In the genomic region with DNA sequence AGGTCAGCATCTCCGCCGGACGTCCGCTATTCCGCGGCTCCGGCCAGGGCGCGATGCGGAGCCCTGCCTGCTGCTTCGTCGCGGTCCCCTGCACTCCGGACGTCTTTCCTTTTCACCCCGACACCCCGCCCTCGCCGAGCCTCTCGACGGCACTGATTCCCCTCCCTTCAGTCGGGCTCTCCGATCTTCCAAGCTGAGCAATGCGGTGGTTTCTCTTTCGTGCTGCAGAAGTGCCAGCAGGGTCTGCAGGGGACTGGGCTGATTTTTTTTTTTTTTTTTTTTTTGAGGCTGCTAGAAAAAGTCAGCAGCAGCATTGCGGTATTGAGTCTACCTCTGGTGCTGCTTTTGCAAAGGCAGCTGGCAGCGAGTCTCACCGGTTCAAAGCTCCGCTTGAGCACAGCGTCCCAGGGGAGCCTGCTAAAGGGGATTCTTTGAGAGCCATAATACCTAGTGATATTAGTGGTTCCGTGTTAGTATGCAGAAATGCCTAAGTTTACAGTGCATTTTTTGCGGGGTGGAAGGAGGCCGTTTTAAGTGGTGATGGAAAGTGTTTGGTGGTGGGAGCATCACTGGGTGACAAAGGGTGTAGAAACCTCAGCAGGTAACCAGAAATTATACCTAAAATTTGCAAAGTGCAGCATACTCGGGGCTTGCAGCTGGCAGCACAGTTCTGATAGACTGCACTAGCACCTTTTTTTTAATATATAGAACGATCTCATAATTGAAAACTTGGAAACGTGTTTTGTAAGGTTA, we compare ENCODE assay signal across 1 cellular context.
A peak's percentile ranks its signal among the peaks of the same experiment; 100 is the strongest.
TF ChIP-seq lines count a peak whose summit lies in the region.

No MANE protein-coding gene starts in this region.

TF ChIP-seq in GM12878, 131 proteins besides CTCF, POLR2A, EP300 and RAD21 (continued from another document):
- TF ChIP-seq, protein P1, sequence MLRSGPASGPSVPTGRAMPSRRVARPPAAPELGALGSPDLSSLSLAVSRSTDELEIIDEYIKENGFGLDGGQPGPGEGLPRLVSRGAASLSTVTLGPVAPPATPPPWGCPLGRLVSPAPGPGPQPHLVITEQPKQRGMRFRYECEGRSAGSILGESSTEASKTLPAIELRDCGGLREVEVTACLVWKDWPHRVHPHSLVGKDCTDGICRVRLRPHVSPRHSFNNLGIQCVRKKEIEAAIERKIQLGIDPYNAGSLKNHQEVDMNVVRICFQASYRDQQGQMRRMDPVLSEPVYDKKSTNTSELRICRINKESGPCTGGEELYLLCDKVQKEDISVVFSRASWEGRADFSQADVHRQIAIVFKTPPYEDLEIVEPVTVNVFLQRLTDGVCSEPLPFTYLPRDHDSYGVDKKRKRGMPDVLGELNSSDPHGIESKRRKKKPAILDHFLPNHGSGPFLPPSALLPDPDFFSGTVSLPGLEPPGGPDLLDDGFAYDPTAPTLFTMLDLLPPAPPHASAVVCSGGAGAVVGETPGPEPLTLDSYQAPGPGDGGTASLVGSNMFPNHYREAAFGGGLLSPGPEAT (IDR thresholded peaks at IDR 0.05; ENCODE audit: low read depth) = peak; percentile 57; the same call in 1 of the 2 replicates
- no peak for TF ChIP-seq CREB1 (IDR thresholded peaks at IDR 0.05; ENCODE audit: low read depth)
- TF ChIP-seq NBN (IDR thresholded peaks at IDR 0.05) = peak; percentile 81
- TF ChIP-seq POU2F2 (IDR thresholded peaks at IDR 0.05; ENCODE audit: borderline replicate concordance, low read depth, low read length) = peak; percentile 27; the same call in 1 of the 3 replicates
- no peak for TF ChIP-seq SIX5 (IDR thresholded peaks at IDR 0.05; ENCODE audit: low read depth, low read length, severe bottlenecking)
- no peak for TF ChIP-seq ZNF24 (IDR thresholded peaks at IDR 0.05)
- TF ChIP-seq, protein P2, sequence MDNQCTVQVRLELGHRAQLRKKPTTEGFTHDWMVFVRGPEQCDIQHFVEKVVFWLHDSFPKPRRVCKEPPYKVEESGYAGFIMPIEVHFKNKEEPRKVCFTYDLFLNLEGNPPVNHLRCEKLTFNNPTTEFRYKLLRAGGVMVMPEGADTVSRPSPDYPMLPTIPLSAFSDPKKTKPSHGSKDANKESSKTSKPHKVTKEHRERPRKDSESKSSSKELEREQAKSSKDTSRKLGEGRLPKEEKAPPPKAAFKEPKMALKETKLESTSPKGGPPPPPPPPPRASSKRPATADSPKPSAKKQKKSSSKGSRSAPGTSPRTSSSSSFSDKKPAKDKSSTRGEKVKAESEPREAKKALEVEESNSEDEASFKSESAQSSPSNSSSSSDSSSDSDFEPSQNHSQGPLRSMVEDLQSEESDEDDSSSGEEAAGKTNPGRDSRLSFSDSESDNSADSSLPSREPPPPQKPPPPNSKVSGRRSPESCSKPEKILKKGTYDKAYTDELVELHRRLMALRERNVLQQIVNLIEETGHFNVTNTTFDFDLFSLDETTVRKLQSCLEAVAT (IDR thresholded peaks at IDR 0.05) = peak; percentile 72; the same call in 1 of the 2 replicates
- TF ChIP-seq SREBF1 (IDR thresholded peaks at IDR 0.05; ENCODE audit: low read length) = no peak
- TF ChIP-seq CBFB (IDR thresholded peaks at IDR 0.05; ENCODE audit: low read depth) = 0 out of 2 replicates have a peak, but pooled peaks have one; percentile 34
- peak; percentile 91; the same call in 1 of the 2 replicates for TF ChIP-seq CBX5 (IDR thresholded peaks at IDR 0.05; ENCODE audit: low read depth)
- TF ChIP-seq EGR1 (IDR thresholded peaks at IDR 0.05; ENCODE audit: borderline replicate concordance in 1 of 2, low read depth in 2 of 2, low read length in 2 of 2) = 0 out of 3 replicates have a peak, but pooled peaks of 1 of the 2 experiments have one; percentile 18
- TF ChIP-seq, protein P3, sequence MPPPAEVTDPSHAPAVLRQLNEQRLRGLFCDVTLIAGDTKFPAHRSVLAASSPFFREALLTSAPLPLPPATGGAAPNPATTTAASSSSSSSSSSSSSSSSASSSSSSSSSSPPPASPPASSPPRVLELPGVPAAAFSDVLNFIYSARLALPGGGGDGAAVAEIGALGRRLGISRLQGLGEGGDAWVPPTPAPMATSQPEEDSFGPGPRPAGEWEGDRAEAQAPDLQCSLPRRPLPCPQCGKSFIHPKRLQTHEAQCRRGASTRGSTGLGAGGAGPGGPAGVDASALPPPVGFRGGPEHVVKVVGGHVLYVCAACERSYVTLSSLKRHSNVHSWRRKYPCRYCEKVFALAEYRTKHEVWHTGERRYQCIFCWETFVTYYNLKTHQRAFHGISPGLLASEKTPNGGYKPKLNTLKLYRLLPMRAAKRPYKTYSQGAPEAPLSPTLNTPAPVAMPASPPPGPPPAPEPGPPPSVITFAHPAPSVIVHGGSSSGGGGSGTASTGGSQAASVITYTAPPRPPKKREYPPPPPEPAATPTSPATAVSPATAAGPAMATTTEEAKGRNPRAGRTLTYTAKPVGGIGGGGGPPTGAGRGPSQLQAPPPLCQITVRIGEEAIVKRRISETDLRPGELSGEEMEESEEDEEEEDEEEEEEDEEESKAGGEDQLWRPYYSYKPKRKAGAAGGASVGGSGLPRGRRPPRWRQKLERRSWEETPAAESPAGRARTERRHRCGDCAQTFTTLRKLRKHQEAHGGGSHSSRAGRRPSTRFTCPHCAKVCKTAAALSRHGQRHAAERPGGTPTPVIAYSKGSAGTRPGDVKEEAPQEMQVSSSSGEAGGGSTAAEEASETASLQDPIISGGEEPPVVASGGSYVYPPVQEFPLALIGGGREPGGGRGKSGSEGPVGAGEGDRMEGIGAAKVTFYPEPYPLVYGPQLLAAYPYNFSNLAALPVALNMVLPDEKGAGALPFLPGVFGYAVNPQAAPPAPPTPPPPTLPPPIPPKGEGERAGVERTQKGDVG (CRISPR knock-in tag; IDR thresholded peaks at IDR 0.05) = no peak
- TF ChIP-seq STAT1 (conservative IDR thresholded peaks at IDR 0.05) = no peak
- no peak for TF ChIP-seq CHD2 (IDR thresholded peaks at IDR 0.05; ENCODE audit: borderline replicate concordance, low read depth, low read length)
- TF ChIP-seq MTA3 (IDR thresholded peaks at IDR 0.05; ENCODE audit: borderline replicate concordance, low read length) = no peak
- peak; percentile 49; the same call in 1 of the 2 replicates for TF ChIP-seq BCL11A (IDR thresholded peaks at IDR 0.05; ENCODE audit: low read depth, low read length)
- TF ChIP-seq IKZF1 (conservative IDR thresholded peaks at IDR 0.05) = peak; percentile 68; the same call in 1 of the 2 replicates
- no peak for TF ChIP-seq MYB (IDR thresholded peaks at IDR 0.05; ENCODE audit: borderline replicate concordance, low read depth, low read length)
- peak; percentile 79 for TF ChIP-seq ZNF384 (IDR thresholded peaks at IDR 0.05; ENCODE audit: borderline replicate concordance, low read depth, low read length)
- TF ChIP-seq BACH1 (IDR thresholded peaks at IDR 0.05; ENCODE audit: borderline replicate concordance) = no peak
- TF ChIP-seq TARDBP (IDR thresholded peaks at IDR 0.05; ENCODE audit: borderline replicate concordance) = no peak
- TF ChIP-seq POLR2AphosphoS5 (IDR thresholded peaks at IDR 0.05; ENCODE audit: low read length) = no peak
- peak; percentile 22; the same call in 1 of the 2 replicates for TF ChIP-seq FOXM1 (IDR thresholded peaks at IDR 0.05; ENCODE audit: low read depth, low read length)
- TF ChIP-seq TCF7 (IDR thresholded peaks at IDR 0.05; ENCODE audit: borderline replicate concordance) = no peak
- no peak for TF ChIP-seq DPF2 (IDR thresholded peaks at IDR 0.05)
- TF ChIP-seq RUNX3 (IDR thresholded peaks at IDR 0.05; ENCODE audit: low read length) = peak; percentile 62
- no peak for TF ChIP-seq MEF2A (IDR thresholded peaks at IDR 0.05; ENCODE audit: insufficient read depth, low read depth, low read length)
- TF ChIP-seq, protein P4, sequence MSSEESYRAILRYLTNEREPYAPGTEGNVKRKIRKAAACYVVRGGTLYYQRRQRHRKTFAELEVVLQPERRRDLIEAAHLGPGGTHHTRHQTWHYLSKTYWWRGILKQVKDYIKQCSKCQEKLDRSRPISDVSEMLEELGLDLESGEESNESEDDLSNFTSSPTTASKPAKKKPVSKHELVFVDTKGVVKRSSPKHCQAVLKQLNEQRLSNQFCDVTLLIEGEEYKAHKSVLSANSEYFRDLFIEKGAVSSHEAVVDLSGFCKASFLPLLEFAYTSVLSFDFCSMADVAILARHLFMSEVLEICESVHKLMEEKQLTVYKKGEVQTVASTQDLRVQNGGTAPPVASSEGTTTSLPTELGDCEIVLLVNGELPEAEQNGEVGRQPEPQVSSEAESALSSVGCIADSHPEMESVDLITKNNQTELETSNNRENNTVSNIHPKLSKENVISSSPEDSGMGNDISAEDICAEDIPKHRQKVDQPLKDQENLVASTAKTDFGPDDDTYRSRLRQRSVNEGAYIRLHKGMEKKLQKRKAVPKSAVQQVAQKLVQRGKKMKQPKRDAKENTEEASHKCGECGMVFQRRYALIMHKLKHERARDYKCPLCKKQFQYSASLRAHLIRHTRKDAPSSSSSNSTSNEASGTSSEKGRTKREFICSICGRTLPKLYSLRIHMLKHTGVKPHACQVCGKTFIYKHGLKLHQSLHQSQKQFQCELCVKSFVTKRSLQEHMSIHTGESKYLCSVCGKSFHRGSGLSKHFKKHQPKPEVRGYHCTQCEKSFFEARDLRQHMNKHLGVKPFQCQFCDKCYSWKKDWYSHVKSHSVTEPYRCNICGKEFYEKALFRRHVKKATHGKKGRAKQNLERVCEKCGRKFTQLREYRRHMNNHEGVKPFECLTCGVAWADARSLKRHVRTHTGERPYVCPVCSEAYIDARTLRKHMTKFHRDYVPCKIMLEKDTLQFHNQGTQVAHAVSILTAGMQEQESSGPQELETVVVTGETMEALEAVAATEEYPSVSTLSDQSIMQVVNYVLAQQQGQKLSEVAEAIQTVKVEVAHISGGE (CRISPR knock-in tag; IDR thresholded peaks at IDR 0.05) = no peak
- TF ChIP-seq PML (IDR thresholded peaks at IDR 0.05; ENCODE audit: low read length) = no peak
- TF ChIP-seq SRF (IDR thresholded peaks at IDR 0.05; ENCODE audit: low read depth in 2 of 2, low read length in 2 of 2) = 0 out of 4 replicates have a peak, but pooled peaks of 1 of the 2 experiments have one; percentile 9
- TF ChIP-seq SP1 (IDR thresholded peaks at IDR 0.05; ENCODE audit: low read depth, low read length) = no peak
- TF ChIP-seq HDAC6 (IDR thresholded peaks at IDR 0.05; ENCODE audit: unreplicated experiment) = no peak
- peak; percentile 94 for TF ChIP-seq MEF2B (IDR thresholded peaks at IDR 0.05; ENCODE audit: partially characterized antibody, poor library complexity, severe bottlenecking)
- TF ChIP-seq, protein P5, sequence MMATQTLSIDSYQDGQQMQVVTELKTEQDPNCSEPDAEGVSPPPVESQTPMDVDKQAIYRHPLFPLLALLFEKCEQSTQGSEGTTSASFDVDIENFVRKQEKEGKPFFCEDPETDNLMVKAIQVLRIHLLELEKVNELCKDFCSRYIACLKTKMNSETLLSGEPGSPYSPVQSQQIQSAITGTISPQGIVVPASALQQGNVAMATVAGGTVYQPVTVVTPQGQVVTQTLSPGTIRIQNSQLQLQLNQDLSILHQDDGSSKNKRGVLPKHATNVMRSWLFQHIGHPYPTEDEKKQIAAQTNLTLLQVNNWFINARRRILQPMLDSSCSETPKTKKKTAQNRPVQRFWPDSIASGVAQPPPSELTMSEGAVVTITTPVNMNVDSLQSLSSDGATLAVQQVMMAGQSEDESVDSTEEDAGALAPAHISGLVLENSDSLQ (IDR thresholded peaks at IDR 0.05) = 0 out of 2 replicates have a peak, but pooled peaks have one; percentile 12
- no peak for TF ChIP-seq SMAD1 (IDR thresholded peaks at IDR 0.05; ENCODE audit: low read depth, partially characterized antibody)
